1 cellular context compared by ENCODE assay signal in genomic region chr1:13604191-13604590, GRCh38.
TF ChIP-seq lines count a peak whose summit lies in the region.

No MANE protein-coding gene starts in this region.

TF ChIP-seq in WTC11, 78 proteins besides CTCF, POLR2A, EP300 and RAD21 (continued from another document):
- TF ChIP-seq AR (CRISPR knock-in tag; IDR thresholded peaks at IDR 0.05) = no peak
- no peak for TF ChIP-seq CBFB (CRISPR knock-in tag; IDR thresholded peaks at IDR 0.05; ENCODE audit: low read depth)
- no peak for TF ChIP-seq TEAD1 (CRISPR knock-in tag; IDR thresholded peaks at IDR 0.05)
- TF ChIP-seq MLX (CRISPR knock-in tag; IDR thresholded peaks at IDR 0.05) = no peak
- no peak for TF ChIP-seq NFE2L1 (CRISPR knock-in tag; IDR thresholded peaks at IDR 0.05)
- no peak for TF ChIP-seq GTF2I (CRISPR knock-in tag; conservative IDR thresholded peaks at IDR 0.05)
- TF ChIP-seq GRHL2 (CRISPR knock-in tag; IDR thresholded peaks at IDR 0.05; ENCODE audit: insufficient replicate concordance, severe bottlenecking) = no peak
- TF ChIP-seq MXD4 (CRISPR knock-in tag; IDR thresholded peaks at IDR 0.05; ENCODE audit: borderline replicate concordance) = no peak
- no peak for TF ChIP-seq MAX (CRISPR knock-in tag; IDR thresholded peaks at IDR 0.05)
- no peak for TF ChIP-seq FOXP4 (CRISPR knock-in tag; IDR thresholded peaks at IDR 0.05)
- no peak for TF ChIP-seq E2F1 (CRISPR knock-in tag; IDR thresholded peaks at IDR 0.05)
- TF ChIP-seq SMAD4 (CRISPR knock-in tag; IDR thresholded peaks at IDR 0.05) = no peak
- TF ChIP-seq TEAD4 (CRISPR knock-in tag; IDR thresholded peaks at IDR 0.05) = no peak
